Comparison of ENCODE assay signal across 25 cellular contexts in genomic region chr17:17422217-17422610, GRCh38.
"Had no signal": no experiment of that assay in that cellular context is flagged by ENCODE, and none has a peak within 500 bp of the region (broad histone marks: within the 10 kb centered on the region; RNA-seq: fewer than 3 reads in every experiment).

No MANE protein-coding gene starts in this region.

- H3K36me3 Mint-ChIP-seq: activated naive CD8-positive, alpha-beta T cell treated with anti-CD3 and anti-CD28 coated beads, Interleukin-2, amount 10 ng/mL, durations not matched to agents 7 days and 5 days had no signal

- H3K27ac Mint-ChIP-seq: activated CD4-positive, alpha-beta memory T cell treated with anti-CD3 and anti-CD28 coated beads, Interleukin-2, amount 10 ng/mL, durations not matched to agents 7 days and 5 days; activated CD4-positive, alpha-beta T cell treated with anti-CD3 and anti-CD28 coated beads for 36 hours; activated naive CD4-positive, alpha-beta T cell treated with anti-CD3 and anti-CD28 coated beads for 36 hours; activated naive CD8-positive, alpha-beta T cell treated with anti-CD3 and anti-CD28 coated beads, Interleukin-2, amount 10 ng/mL, durations not matched to agents 7 days and 5 days; activated T-helper 17 cell treated with anti-CD3 and anti-CD28 coated beads, Interleukin-2, amount 50 U/mL, for 72 hours had no signal

- H3K27me3 Mint-ChIP-seq: activated CD4-positive, alpha-beta T cell treated with anti-CD3 and anti-CD28 coated beads for 36 hours had no signal

- ATAC-seq: activated CD4-positive, alpha-beta T cell treated with anti-CD3 and anti-CD28 coated beads for 36 hours; activated T-helper 17 cell treated with anti-CD3 and anti-CD28 coated beads, Interleukin-2, amount 50 U/mL, for 72 hours; K562 had no signal

- H3K4me2 ChIP-seq: SK-N-SH had no signal

- H3K4me1 Mint-ChIP-seq: activated naive CD8-positive, alpha-beta T cell treated with anti-CD3 and anti-CD28 coated beads, Interleukin-2, amount 10 ng/mL, durations not matched to agents 7 days and 5 days had no signal

- H3K36me3 ChIP-seq: adrenal gland had no signal

- H3K4me3 Mint-ChIP-seq: activated CD4-positive, alpha-beta memory T cell treated with anti-CD3 and anti-CD28 coated beads, Interleukin-2, amount 10 ng/mL, durations not matched to agents 7 days and 5 days; activated CD4-positive, alpha-beta T cell treated with anti-CD3 and anti-CD28 coated beads for 36 hours; activated naive CD4-positive, alpha-beta T cell treated with anti-CD3 and anti-CD28 coated beads for 36 hours; activated naive CD8-positive, alpha-beta T cell treated with anti-CD3 and anti-CD28 coated beads, Interleukin-2, amount 10 ng/mL, durations not matched to agents 7 days and 5 days; activated T-helper 17 cell treated with anti-CD3 and anti-CD28 coated beads, Interleukin-2, amount 50 U/mL, for 72 hours had no signal

- H3K9ac ChIP-seq: SK-N-SH had no signal

- H3K4me3 ChIP-seq: adrenal gland, K562 had no signal

- H3K9me3 ChIP-seq: adrenal gland, SK-N-SH had no signal

- H3K27me3 ChIP-seq: adrenal gland had no signal

- H3K9me3 Mint-ChIP-seq: activated naive CD4-positive, alpha-beta T cell treated with anti-CD3 and anti-CD28 coated beads for 36 hours had no signal

- DNase-seq: activated CD4-positive, alpha-beta memory T cell treated with anti-CD3 and anti-CD28 coated beads, Interleukin-2, amount 10 ng/mL, durations not matched to agents 7 days and 5 days; activated CD4-positive, alpha-beta T cell treated with anti-CD3 and anti-CD28 coated beads for 36 hours; activated CD4-positive, alpha-beta T cell treated with anti-CD3 and anti-CD28 coated beads, Interleukin-2, amount 50 U/mL, for 1 hour; activated gamma-delta T cell; activated naive CD4-positive, alpha-beta T cell treated with anti-CD3 and anti-CD28 coated beads for 36 hours; activated naive CD8-positive, alpha-beta T cell treated with anti-CD3 and anti-CD28 coated beads, Interleukin-2, amount 10 ng/mL, durations not matched to agents 7 days and 5 days; activated T-cell treated with anti-CD3 and anti-CD28 coated beads for 4 hours; activated T-cell treated with anti-CD3 and anti-CD28 coated beads, Interleukin-2, amount 50 U/mL, for 48 hours; adrenal gland; anterior cingulate cortex; Karpas-422; MM.1S; NCI-H1105 treated with DMSO at 0.1 percent for 48 hours; NCI-H1436 treated with DMSO at 0.1 percent for 48 hours; NCI-H187 treated with DMSO at 0.1 percent for 48 hours; NCI-H2081 treated with DMSO at 0.1 percent for 48 hours; NCI-H2227 treated with DMSO at 0.1 percent for 48 hours; NCI-H446 treated with DMSO at 0.1 percent for 48 hours; NCI-H526; NCI-H774; SK-N-SH; T-helper 1 cell had no signal

- H3K27ac ChIP-seq: adrenal gland, VCaP had no signal
